In the genomic region with DNA sequence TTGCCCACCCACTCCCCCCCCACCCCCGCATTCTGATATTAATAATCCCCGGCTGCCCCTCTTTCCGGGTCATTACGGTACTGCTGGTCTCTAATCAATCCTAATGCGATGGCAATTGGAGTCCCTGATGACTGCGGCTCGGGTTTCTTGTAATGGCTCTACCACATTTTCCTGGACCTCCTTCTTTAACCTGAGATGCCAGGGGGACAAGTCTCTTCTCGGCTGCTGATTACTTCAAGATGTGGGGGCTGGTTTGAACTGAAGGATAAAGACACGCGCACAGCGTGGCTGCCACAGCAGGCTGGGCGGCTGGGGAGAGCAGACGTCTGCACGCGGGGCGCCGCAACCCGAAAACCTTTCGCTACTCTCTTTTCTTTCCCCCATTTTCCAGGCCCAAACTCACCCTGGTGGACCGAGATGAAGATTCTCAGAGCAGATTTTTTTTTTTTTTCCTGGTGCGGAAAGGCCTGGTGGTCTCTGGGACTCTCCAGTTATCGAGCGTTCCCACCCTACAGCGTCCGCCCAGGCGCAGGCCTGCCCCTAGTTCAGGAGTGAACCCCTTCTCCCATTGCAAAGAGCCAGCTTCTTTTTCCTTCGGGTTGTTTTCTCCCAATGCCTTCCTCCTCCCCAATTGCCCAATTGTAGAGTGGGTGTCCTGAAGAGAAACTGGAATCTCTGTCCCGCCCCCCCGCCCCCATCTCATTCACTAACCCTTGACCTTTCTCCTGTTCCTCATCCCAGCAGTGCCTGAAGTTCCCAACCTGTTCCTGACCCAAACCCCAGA, we compare ENCODE assay signal across 12 cellular contexts. TPM values are rescaled to one million over a fixed set of nuclear protein-coding genes. Genes with fewer than 3 reads are reported as not detected.
A peak's percentile ranks its signal among the peaks of the same experiment; 100 is the strongest.
DNase-seq lines count a peak whose midpoint lies in the region; ATAC-seq and TF ChIP-seq lines count a peak whose summit lies in the region.
"Had no signal": no experiment of that assay in that cellular context is flagged by ENCODE, and none has a peak within 500 bp of the region (broad histone marks: within the 10 kb centered on the region; RNA-seq: fewer than 3 reads in every experiment).

No MANE protein-coding gene starts in this region.

- H3K27me3 ChIP-seq in CD8-positive, alpha-beta memory T cell (ENCODE audit: insufficient read depth, low read length, poor library complexity, severe bottlenecking), result peaks cover 73% of the 10 kb centered on the region
- H3K27me3 ChIP-seq in adipocyte (replicated peaks; ENCODE audit: control insufficient read depth, insufficient read depth, low read length), result peaks cover 27% of the 10 kb centered on the region
- H3K27me3 ChIP-seq in MM.1S (replicated peaks; ENCODE audit: insufficient read depth, low read length), result peaks cover 23% of the 10 kb centered on the region

- H3K27ac ChIP-seq in CD8-positive, alpha-beta memory T cell (ENCODE audit: low read depth, low read length), result no peak overlapping the region
- H3K27ac ChIP-seq in MM.1S (ENCODE audit: low read length), result no peak overlapping the region

- no peak for DNase-seq in CD8-positive, alpha-beta memory T cell
- DNase-seq in adipocyte (ENCODE audit: low read depth), result peak; percentile 38
- DNase-seq in naive thymus-derived CD8-positive, alpha-beta T cell, result no peak
- no peak for DNase-seq in MM.1S
- DNase-seq in H4 (ENCODE audit: low spot score), result no peak
- no peak for DNase-seq in NCI-H2196 (lab: John Stamatoyannopoulos, UW; ENCODE audit: unreplicated experiment)
- DNase-seq in NCI-H2081 (lab: John Stamatoyannopoulos, UW), result no peak
- DNase-seq: DMS53, HCEC 1CT, hypothalamus, nucleus accumbens had no signal

- POLR2A ChIA-PET in CD8-positive, alpha-beta memory T cell (lab: Charles Lee), result no interaction called here
- POLR2A ChIA-PET in naive thymus-derived CD8-positive, alpha-beta T cell (lab: Charles Lee), result no interaction called here

- no peak for ATAC-seq in naive thymus-derived CD8-positive, alpha-beta T cell

- H3K36me3 ChIP-seq in CD8-positive, alpha-beta memory T cell (ENCODE audit: insufficient read depth, low read length), result no peaks in the 10 kb centered on the region
- H3K36me3 ChIP-seq in adipocyte (ENCODE audit: control insufficient read depth, insufficient read depth, low read length, severe bottlenecking) (no peaks in the 10 kb centered on the region), MM.1S (replicated peaks; ENCODE audit: insufficient read depth, low read length) (no peaks in the 10 kb centered on the region)

- H3K4me3 ChIP-seq in CD8-positive, alpha-beta memory T cell (ENCODE audit: low read length), result no peak overlapping the region
- H3K4me3 ChIP-seq in adipocyte (ENCODE audit: low read length) (no peak overlapping the region), MM.1S (ENCODE audit: low read length) (no peak overlapping the region)

- H3K4me1 ChIP-seq in CD8-positive, alpha-beta memory T cell (ENCODE audit: insufficient read depth, low read length), result peaks cover 30% of the 10 kb centered on the region
- H3K4me1 ChIP-seq in adipocyte (ENCODE audit: control insufficient read depth, insufficient read depth, low read length) (peaks cover 22% of the 10 kb centered on the region), MM.1S (ENCODE audit: low read length) (no peaks in the 10 kb centered on the region)

- H3K9me3 Mint-ChIP-seq in CD8-positive, alpha-beta memory T cell, result peaks cover 0 to 3% (median 0%) of the 10 kb centered on the region in 5 donors
- peaks cover 0 to 26% (median 4%) of the 10 kb centered on the region in 3 donors for H3K9me3 Mint-ChIP-seq in IgD-negative memory B cell
- no peaks in the 10 kb centered on the region for H3K9me3 Mint-ChIP-seq in naive thymus-derived CD8-positive, alpha-beta T cell

- CTCF ChIA-PET in CD8-positive, alpha-beta memory T cell (lab: Charles Lee), result no interaction called here

- TF ChIP-seq CTCF in MM.1S (IDR thresholded peaks at IDR 0.05; ENCODE audit: low read length), result no peak

- H3K9me2 ChIP-seq in MM.1S (replicated peaks; ENCODE audit: insufficient read depth, low read length), result no peaks in the 10 kb centered on the region

- no peaks in the 10 kb centered on the region for H3K36me3 Mint-ChIP-seq in CD8-positive, alpha-beta memory T cell
- H3K36me3 Mint-ChIP-seq in IgD-negative memory B cell, result no peaks in the 10 kb centered on the region
- peaks cover 0 to 10% (median 2%) of the 10 kb centered on the region in 3 donors for H3K36me3 Mint-ChIP-seq in naive thymus-derived CD8-positive, alpha-beta T cell

- peaks cover 58 to 73% (median 68%) of the 10 kb centered on the region in 3 donors for H3K4me1 Mint-ChIP-seq in CD8-positive, alpha-beta memory T cell
- peaks cover 18 to 51% (median 25%) of the 10 kb centered on the region in 3 donors for H3K4me1 Mint-ChIP-seq in IgD-negative memory B cell
- H3K4me1 Mint-ChIP-seq in naive thymus-derived CD8-positive, alpha-beta T cell, result peaks cover 27 to 71% (median 62%) of the 10 kb centered on the region in 4 donors

- peak overlapping the region in 6 of 7 donors; percentile 72 to 79 (median 77) for H3K4me3 Mint-ChIP-seq in CD8-positive, alpha-beta memory T cell
- peak overlapping the region in 3 of 4 donors; percentile 87 to 98 (median 98) for H3K4me3 Mint-ChIP-seq in IgD-negative memory B cell
- H3K4me3 Mint-ChIP-seq in naive thymus-derived CD8-positive, alpha-beta T cell, result peak overlapping the region; percentile 66 to 85 (median 81)

- H3K9me3 ChIP-seq in CD8-positive, alpha-beta memory T cell (ENCODE audit: low read length), result no peaks in the 10 kb centered on the region
- H3K9me3 ChIP-seq in adipocyte (ENCODE audit: control insufficient read depth, low read length), result no peaks in the 10 kb centered on the region
- H3K9me3 ChIP-seq in MM.1S (replicated peaks; ENCODE audit: insufficient read depth, low read length), result no peaks in the 10 kb centered on the region

- no peaks in the 10 kb centered on the region for H4K20me1 ChIP-seq in MM.1S (ENCODE audit: insufficient read depth, low read length)

- H2AFZ ChIP-seq in MM.1S (ENCODE audit: low read length), result no peak overlapping the region

- no peak overlapping the region for H3K9ac ChIP-seq in adipocyte (ENCODE audit: low read length)
- H3K9ac ChIP-seq in MM.1S (ENCODE audit: low read length), result no peak overlapping the region

- H3K27ac Mint-ChIP-seq in CD8-positive, alpha-beta memory T cell, result peak overlapping the region in 1 of 8 donors; percentile 55
- peak overlapping the region; percentile 60 to 92 (median 85) for H3K27ac Mint-ChIP-seq in IgD-negative memory B cell
- no peak overlapping the region for H3K27ac Mint-ChIP-seq in naive thymus-derived CD8-positive, alpha-beta T cell

- peaks cover 76 to 91% of the 10 kb centered on the region in 2 donors for H3K27me3 Mint-ChIP-seq in CD8-positive, alpha-beta memory T cell
- H3K27me3 Mint-ChIP-seq in IgD-negative memory B cell, result peaks cover 74% of the 10 kb centered on the region
- peaks cover 60 to 92% (median 77%) of the 10 kb centered on the region in 5 donors for H3K27me3 Mint-ChIP-seq in naive thymus-derived CD8-positive, alpha-beta T cell

- no peak overlapping the region for H3K4me2 ChIP-seq in MM.1S (ENCODE audit: low read depth, low read length)

- H3K79me2 ChIP-seq in MM.1S (ENCODE audit: low read length), result no peaks in the 10 kb centered on the region

- H3F3A ChIP-seq in MM.1S (ENCODE audit: insufficient read depth, low read length), result no peaks in the 10 kb centered on the region

RNA-seq across cellular contexts. Expression of a gene that starts 6.0 kb away (rescaled TPM):
- total RNA-seq in CD8-positive, alpha-beta memory T cell, result not detected
- polyA plus RNA-seq in CD8-positive, alpha-beta memory T cell, result not detected
- not detected for polyA plus RNA-seq in IgD-negative memory B cell
- not detected for total RNA-seq in naive thymus-derived CD8-positive, alpha-beta T cell
- not detected for polyA plus RNA-seq in naive thymus-derived CD8-positive, alpha-beta T cell
- total RNA-seq in H4 (2014; rRNA removed; shearing (Covaris generic)), result 18.4 and 23.3 TPM in 2 replicates

Comparison
In these comparisons a context has a peak if more than half of its experiments do, and no peak if none do; other contexts are left out.
1. H3K27ac Mint-ChIP-seq: peak in IgD-negative memory B cell (3 of 3); none in naive thymus-derived CD8-positive, alpha-beta T cell (0 of 10).
2. RNA of a gene that starts 6.0 kb away (total RNA-seq): 18.4 to 23.3 TPM in H4; not detected in CD8-positive, alpha-beta memory T cell and not detected in naive thymus-derived CD8-positive, alpha-beta T cell; every median in the first group is over 10 times any median in the second.
3. Peak in every context shown above with its lines, with median percentiles within 50 percentile points of each other: H3K4me3 Mint-ChIP-seq.